9 cellular contexts compared by ENCODE assay signal in genomic region chr21:43758132-43758619, GRCh38. TPM values are rescaled to one million over a fixed set of nuclear protein-coding genes. Genes with fewer than 3 reads are reported as not detected.
A peak's percentile ranks its signal among the peaks of the same experiment; 100 is the strongest.
DNase-seq lines count a peak whose midpoint lies in the region; ATAC-seq and TF ChIP-seq lines count a peak whose summit lies in the region.
"Had no signal": no experiment of that assay in that cellular context is flagged by ENCODE, and none has a peak within 500 bp of the region (broad histone marks: within the 10 kb centered on the region; RNA-seq: fewer than 3 reads in every experiment).

No MANE protein-coding gene starts in this region.

- DNase-seq in HCEC 1CT = peak; percentile 41
- DNase-seq in mammary epithelial cell = peak; percentile 54
- peak; percentile 44 to 75 (median 55) for DNase-seq in right cardiac atrium
- no peak for DNase-seq in NCI-H1694 (lab: John Stamatoyannopoulos, UW)
- no peak for DNase-seq in NCI-H187 (lab: John Stamatoyannopoulos, UW)
- DNase-seq: NCI-H510A had no signal

- in situ Hi-C loops in mammary epithelial cell (cut with MboI; ENCODE audit: low sequenced_read_pairs in 2 of 2) = no loop called here

- H2AFZ ChIP-seq in mammary epithelial cell (ENCODE audit: low read depth, low read length) = no peak overlapping the region

- TF ChIP-seq CTCF in mammary epithelial cell (conservative IDR thresholded peaks at IDR 0.05 in 1 of 2, IDR thresholded peaks at IDR 0.05 in 1 of 2; ENCODE audit: extremely low read depth in 1 of 2, insufficient read depth in 1 of 2, low read depth in 1 of 2, low read length in 2 of 2) = no peak

- ATAC-seq in right cardiac atrium = peak; percentile 70 to 71
- no peak for ATAC-seq in GM21360 (IDR thresholded peaks at IDR 0.05; ENCODE audit: unreplicated experiment)
- no peak for ATAC-seq in HG03108 (IDR thresholded peaks at IDR 0.05; ENCODE audit: unreplicated experiment)

- H3K4me3 ChIP-seq in mammary epithelial cell (replicated peaks in 1 of 3; ENCODE audit: insufficient read depth in 1 of 3, low read depth in 2 of 3, low read length in 3 of 3) (no peak overlapping the region), right cardiac atrium (ENCODE audit: low read length) (no peak overlapping the region), skin epidermis (peak overlapping the region in 1 of 7 experiments; percentile 5)

- H3K4me1 ChIP-seq in mammary epithelial cell (ENCODE audit: insufficient read depth, low read length) (peaks cover 8% of the 10 kb centered on the region), right cardiac atrium (ENCODE audit: control insufficient read depth, insufficient read depth, low read length) (no peaks in the 10 kb centered on the region)

- CTCF ChIA-PET in mammary epithelial cell (lab: Charles Lee; ENCODE audit: low non-redundant PET) = no interaction called here

- H3K9me3 ChIP-seq in mammary epithelial cell (replicated peaks; ENCODE audit: insufficient read depth, low read length) (no peaks in the 10 kb centered on the region), right cardiac atrium (ENCODE audit: control insufficient read depth, low read length) (no peaks in the 10 kb centered on the region)

- BruUV-seq in mammary epithelial cell (replicated peaks; lab: Mats Ljungman, UMichigan) = no TSS peak

- peaks cover 2% of the 10 kb centered on the region for H3K79me2 ChIP-seq in mammary epithelial cell (ENCODE audit: insufficient read depth, low read length)

- H3K4me2 ChIP-seq in mammary epithelial cell (ENCODE audit: insufficient read depth, low read depth, low read length) = no peak overlapping the region

- no peaks in the 10 kb centered on the region for H4K20me1 ChIP-seq in mammary epithelial cell (ENCODE audit: insufficient read depth, low read length)

- dilution Hi-C loops in mammary epithelial cell (cut with HindIII; ENCODE audit: low sequenced_read_pairs) = no loop called here

- no peak overlapping the region for H3K9ac ChIP-seq in mammary epithelial cell (ENCODE audit: insufficient read depth, low read length)

- H3K27ac ChIP-seq in mammary epithelial cell (ENCODE audit: insufficient read depth, low read depth, low read length) = no peak overlapping the region
- no peak overlapping the region for H3K27ac ChIP-seq in right cardiac atrium (ENCODE audit: low read length)
- peak overlapping the region in 19 of 21 experiments; percentile 37 to 85 (median 70) for H3K27ac ChIP-seq in skin epidermis

- intact Hi-C loops in mammary epithelial cell (cut with micrococcal nuclease) = no loop called here
- intact Hi-C loops in right cardiac atrium (cut with DNase I) = no loop called here

- WGBS in mammary epithelial cell (ENCODE audit: low coverage, missing lambda C conversion rate) = 32% methylated on average over 16 of the region's 18 CpGs
- WGBS in right cardiac atrium = 50% methylated on average over 18 of the region's 18 CpGs

- H3K36me3 ChIP-seq in mammary epithelial cell (ENCODE audit: insufficient read depth, low read length) = peaks cover 13% of the 10 kb centered on the region

- H3K27me3 ChIP-seq in mammary epithelial cell (ENCODE audit: insufficient read depth, low read length) (no peaks in the 10 kb centered on the region), right cardiac atrium (ENCODE audit: control insufficient read depth, insufficient read depth) (no peaks in the 10 kb centered on the region)

RNA-seq across cellular contexts. Expression of gene CSTB, which starts 17.9 kb away (rescaled TPM):
- total RNA-seq in mammary epithelial cell (10 to 100 TPM; 10.7 to 78.9 TPM), right cardiac atrium (10 to 100 TPM; 28.6 to 36.2 (median 31.8) TPM)
- polyA plus RNA-seq in mammary epithelial cell (148 TPM), right cardiac atrium (57.5 TPM)
- polyA minus RNA-seq in mammary epithelial cell = 31.7 TPM

RNA-seq across cellular contexts. Expression of gene RRP1, which starts 31.2 kb away (rescaled TPM):
- total RNA-seq in mammary epithelial cell (10 to 100 TPM; 20.7 to 40.8 TPM), right cardiac atrium (10 to 100 TPM in 3 of 4 donors, 1 to 10 TPM in 1; 9.6 to 12.9 (median 11.1) TPM)
- polyA plus RNA-seq in mammary epithelial cell (21.9 TPM), right cardiac atrium (7.2 TPM)
- polyA minus RNA-seq in mammary epithelial cell = 134 TPM

RNA-seq across cellular contexts. Expression of gene PDXK, which starts 39.2 kb away (rescaled TPM):
- total RNA-seq in mammary epithelial cell = 100 to 1,000 TPM in 1 of 2 donors, 10 to 100 TPM in 1; 51.5 to 152 TPM
- 217 TPM for polyA plus RNA-seq in mammary epithelial cell
- polyA minus RNA-seq in mammary epithelial cell = 129 TPM
- 100 to 1,000 TPM in 1 of 4 donors, 10 to 100 TPM in 3; 74.9 to 102 (median 83.5) TPM for total RNA-seq in right cardiac atrium
- 53.3 TPM for polyA plus RNA-seq in right cardiac atrium

Comparison
In these comparisons a context has a peak if more than half of its experiments do, and no peak if none do; other contexts are left out.
1. DNase-seq: peak in HCEC 1CT (single experiment), mammary epithelial cell (single experiment) and right cardiac atrium (3 of 3); none in NCI-H1694 (single experiment) and NCI-H187 (0 of 2).
2. H3K27ac ChIP-seq: peak in skin epidermis (19 of 21); none in mammary epithelial cell (single experiment) and right cardiac atrium (single experiment).
3. ATAC-seq: peak in right cardiac atrium (2 of 2); none in GM21360 (single experiment) and HG03108 (single experiment).